ENCODE assay signal across 1 cellular context in the genomic region with DNA sequence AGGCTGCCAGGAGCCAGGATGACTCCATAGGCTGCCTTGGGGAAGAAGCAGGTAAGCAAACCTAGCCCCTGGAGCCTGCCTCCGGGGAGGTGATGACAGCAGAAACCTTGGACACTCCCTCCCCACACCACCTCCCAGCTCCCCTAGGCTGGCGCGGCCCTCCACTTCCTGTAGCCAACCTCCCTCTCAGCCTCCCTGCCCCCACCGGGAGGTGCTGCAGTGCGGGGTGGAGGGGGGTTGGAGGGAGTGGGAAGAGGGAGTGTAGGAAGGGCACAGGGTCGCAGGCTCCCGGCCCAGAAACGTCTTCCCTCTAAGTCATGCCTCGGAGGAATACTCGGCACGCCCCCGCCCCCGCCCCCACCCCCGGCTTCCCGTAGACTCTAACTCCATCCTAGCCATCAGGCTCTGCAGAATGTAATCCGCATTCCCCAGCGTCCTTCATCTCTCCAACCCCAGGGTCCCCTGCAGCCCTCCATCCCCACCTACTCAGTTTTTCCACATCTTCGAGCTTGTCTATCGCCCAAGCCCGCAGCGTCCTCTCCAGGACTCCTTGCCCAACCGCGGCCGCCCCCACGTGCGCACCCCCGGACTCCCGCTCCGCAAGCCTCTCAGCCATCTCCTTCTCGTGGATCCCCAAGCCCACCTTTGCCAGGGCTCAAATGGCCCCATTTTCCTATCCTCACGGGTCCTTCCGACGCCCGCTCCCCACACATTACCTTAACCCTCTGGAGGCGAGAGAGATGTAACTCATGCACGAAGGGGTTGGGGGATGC.
TF ChIP-seq lines count a peak whose summit lies in the region.

No MANE protein-coding gene starts in this region.

TF ChIP-seq in HepG2, 621 proteins besides CTCF, POLR2A, EP300 and RAD21 (continued from another document):
- TF ChIP-seq, protein P1, sequence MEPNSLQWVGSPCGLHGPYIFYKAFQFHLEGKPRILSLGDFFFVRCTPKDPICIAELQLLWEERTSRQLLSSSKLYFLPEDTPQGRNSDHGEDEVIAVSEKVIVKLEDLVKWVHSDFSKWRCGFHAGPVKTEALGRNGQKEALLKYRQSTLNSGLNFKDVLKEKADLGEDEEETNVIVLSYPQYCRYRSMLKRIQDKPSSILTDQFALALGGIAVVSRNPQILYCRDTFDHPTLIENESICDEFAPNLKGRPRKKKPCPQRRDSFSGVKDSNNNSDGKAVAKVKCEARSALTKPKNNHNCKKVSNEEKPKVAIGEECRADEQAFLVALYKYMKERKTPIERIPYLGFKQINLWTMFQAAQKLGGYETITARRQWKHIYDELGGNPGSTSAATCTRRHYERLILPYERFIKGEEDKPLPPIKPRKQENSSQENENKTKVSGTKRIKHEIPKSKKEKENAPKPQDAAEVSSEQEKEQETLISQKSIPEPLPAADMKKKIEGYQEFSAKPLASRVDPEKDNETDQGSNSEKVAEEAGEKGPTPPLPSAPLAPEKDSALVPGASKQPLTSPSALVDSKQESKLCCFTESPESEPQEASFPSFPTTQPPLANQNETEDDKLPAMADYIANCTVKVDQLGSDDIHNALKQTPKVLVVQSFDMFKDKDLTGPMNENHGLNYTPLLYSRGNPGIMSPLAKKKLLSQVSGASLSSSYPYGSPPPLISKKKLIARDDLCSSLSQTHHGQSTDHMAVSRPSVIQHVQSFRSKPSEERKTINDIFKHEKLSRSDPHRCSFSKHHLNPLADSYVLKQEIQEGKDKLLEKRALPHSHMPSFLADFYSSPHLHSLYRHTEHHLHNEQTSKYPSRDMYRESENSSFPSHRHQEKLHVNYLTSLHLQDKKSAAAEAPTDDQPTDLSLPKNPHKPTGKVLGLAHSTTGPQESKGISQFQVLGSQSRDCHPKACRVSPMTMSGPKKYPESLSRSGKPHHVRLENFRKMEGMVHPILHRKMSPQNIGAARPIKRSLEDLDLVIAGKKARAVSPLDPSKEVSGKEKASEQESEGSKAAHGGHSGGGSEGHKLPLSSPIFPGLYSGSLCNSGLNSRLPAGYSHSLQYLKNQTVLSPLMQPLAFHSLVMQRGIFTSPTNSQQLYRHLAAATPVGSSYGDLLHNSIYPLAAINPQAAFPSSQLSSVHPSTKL (CRISPR knock-in tag; IDR thresholded peaks at IDR 0.05) = no peak
- TF ChIP-seq RXRB (CRISPR knock-in tag; IDR thresholded peaks at IDR 0.05; ENCODE audit: borderline replicate concordance) (0 out of 2 replicates have a peak, but pooled peaks have one; percentile 10), FOXJ3 (CRISPR knock-in tag; IDR thresholded peaks at IDR 0.05; ENCODE audit: borderline replicate concordance) (no peak), HMG20A (CRISPR knock-in tag; IDR thresholded peaks at IDR 0.05; ENCODE audit: borderline replicate concordance) (no peak), ZNF34 (CRISPR knock-in tag; IDR thresholded peaks at IDR 0.05; ENCODE audit: borderline replicate concordance) (no peak), ZNF335 (CRISPR knock-in tag; IDR thresholded peaks at IDR 0.05) (0 out of 2 replicates have a peak, but pooled peaks have one; percentile 15), SIN3A (IDR thresholded peaks at IDR 0.05; ENCODE audit: borderline replicate concordance, low read depth, low read length) (peak; percentile 65; the same call in 1 of the 2 replicates), MYC (CRISPR knock-in tag; IDR thresholded peaks at IDR 0.05; ENCODE audit: borderline replicate concordance) (peak; percentile 26; the same call in 1 of the 2 replicates), ETV5 (CRISPR knock-in tag; IDR thresholded peaks at IDR 0.05; ENCODE audit: borderline replicate concordance) (peak; percentile 70; the same call in 1 of the 2 replicates), DMAP1 (CRISPR knock-in tag; IDR thresholded peaks at IDR 0.05) (no peak), KDM2A (CRISPR knock-in tag; IDR thresholded peaks at IDR 0.05; ENCODE audit: borderline replicate concordance, low read depth) (peak; percentile 39; the same call in 1 of the 2 replicates), ZMYM4 (CRISPR knock-in tag; IDR thresholded peaks at IDR 0.05) (0 out of 2 replicates have a peak, but pooled peaks have one; percentile 31), EHMT2 (IDR thresholded peaks at IDR 0.05; ENCODE audit: borderline replicate concordance, low read depth, low read length) (no peak), TAF15 (IDR thresholded peaks at IDR 0.05; ENCODE audit: low read depth, low read length, poor library complexity, severe bottlenecking) (no peak), AHR (CRISPR knock-in tag; IDR thresholded peaks at IDR 0.05) (no peak), RFXAP (CRISPR knock-in tag; IDR thresholded peaks at IDR 0.05; ENCODE audit: borderline replicate concordance) (no peak), ELF3 (CRISPR knock-in tag; IDR thresholded peaks at IDR 0.05) (peak; percentile 73), HNF4A (CRISPR knock-in tag; IDR thresholded peaks at IDR 0.05) (no peak)
- TF ChIP-seq, protein P2, sequence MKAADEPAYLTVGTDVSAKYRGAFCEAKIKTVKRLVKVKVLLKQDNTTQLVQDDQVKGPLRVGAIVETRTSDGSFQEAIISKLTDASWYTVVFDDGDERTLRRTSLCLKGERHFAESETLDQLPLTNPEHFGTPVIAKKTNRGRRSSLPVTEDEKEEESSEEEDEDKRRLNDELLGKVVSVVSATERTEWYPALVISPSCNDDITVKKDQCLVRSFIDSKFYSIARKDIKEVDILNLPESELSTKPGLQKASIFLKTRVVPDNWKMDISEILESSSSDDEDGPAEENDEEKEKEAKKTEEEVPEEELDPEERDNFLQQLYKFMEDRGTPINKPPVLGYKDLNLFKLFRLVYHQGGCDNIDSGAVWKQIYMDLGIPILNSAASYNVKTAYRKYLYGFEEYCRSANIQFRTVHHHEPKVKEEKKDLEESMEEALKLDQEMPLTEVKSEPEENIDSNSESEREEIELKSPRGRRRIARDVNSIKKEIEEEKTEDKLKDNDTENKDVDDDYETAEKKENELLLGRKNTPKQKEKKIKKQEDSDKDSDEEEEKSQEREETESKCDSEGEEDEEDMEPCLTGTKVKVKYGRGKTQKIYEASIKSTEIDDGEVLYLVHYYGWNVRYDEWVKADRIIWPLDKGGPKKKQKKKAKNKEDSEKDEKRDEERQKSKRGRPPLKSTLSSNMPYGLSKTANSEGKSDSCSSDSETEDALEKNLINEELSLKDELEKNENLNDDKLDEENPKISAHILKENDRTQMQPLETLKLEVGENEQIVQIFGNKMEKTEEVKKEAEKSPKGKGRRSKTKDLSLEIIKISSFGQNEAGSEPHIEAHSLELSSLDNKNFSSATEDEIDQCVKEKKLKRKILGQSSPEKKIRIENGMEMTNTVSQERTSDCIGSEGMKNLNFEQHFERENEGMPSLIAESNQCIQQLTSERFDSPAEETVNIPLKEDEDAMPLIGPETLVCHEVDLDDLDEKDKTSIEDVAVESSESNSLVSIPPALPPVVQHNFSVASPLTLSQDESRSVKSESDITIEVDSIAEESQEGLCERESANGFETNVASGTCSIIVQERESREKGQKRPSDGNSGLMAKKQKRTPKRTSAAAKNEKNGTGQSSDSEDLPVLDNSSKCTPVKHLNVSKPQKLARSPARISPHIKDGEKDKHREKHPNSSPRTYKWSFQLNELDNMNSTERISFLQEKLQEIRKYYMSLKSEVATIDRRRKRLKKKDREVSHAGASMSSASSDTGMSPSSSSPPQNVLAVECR (CRISPR knock-in tag; IDR thresholded peaks at IDR 0.05; ENCODE audit: borderline replicate concordance) = peak; percentile 62; the same call in 1 of the 2 replicates
- TF ChIP-seq, protein P3, sequence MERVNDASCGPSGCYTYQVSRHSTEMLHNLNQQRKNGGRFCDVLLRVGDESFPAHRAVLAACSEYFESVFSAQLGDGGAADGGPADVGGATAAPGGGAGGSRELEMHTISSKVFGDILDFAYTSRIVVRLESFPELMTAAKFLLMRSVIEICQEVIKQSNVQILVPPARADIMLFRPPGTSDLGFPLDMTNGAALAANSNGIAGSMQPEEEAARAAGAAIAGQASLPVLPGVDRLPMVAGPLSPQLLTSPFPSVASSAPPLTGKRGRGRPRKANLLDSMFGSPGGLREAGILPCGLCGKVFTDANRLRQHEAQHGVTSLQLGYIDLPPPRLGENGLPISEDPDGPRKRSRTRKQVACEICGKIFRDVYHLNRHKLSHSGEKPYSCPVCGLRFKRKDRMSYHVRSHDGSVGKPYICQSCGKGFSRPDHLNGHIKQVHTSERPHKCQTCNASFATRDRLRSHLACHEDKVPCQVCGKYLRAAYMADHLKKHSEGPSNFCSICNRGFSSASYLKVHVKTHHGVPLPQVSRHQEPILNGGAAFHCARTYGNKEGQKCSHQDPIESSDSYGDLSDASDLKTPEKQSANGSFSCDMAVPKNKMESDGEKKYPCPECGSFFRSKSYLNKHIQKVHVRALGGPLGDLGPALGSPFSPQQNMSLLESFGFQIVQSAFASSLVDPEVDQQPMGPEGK (CRISPR knock-in tag; IDR thresholded peaks at IDR 0.05) = peak; percentile 86
- TF ChIP-seq, protein P4, sequence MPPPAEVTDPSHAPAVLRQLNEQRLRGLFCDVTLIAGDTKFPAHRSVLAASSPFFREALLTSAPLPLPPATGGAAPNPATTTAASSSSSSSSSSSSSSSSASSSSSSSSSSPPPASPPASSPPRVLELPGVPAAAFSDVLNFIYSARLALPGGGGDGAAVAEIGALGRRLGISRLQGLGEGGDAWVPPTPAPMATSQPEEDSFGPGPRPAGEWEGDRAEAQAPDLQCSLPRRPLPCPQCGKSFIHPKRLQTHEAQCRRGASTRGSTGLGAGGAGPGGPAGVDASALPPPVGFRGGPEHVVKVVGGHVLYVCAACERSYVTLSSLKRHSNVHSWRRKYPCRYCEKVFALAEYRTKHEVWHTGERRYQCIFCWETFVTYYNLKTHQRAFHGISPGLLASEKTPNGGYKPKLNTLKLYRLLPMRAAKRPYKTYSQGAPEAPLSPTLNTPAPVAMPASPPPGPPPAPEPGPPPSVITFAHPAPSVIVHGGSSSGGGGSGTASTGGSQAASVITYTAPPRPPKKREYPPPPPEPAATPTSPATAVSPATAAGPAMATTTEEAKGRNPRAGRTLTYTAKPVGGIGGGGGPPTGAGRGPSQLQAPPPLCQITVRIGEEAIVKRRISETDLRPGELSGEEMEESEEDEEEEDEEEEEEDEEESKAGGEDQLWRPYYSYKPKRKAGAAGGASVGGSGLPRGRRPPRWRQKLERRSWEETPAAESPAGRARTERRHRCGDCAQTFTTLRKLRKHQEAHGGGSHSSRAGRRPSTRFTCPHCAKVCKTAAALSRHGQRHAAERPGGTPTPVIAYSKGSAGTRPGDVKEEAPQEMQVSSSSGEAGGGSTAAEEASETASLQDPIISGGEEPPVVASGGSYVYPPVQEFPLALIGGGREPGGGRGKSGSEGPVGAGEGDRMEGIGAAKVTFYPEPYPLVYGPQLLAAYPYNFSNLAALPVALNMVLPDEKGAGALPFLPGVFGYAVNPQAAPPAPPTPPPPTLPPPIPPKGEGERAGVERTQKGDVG (CRISPR knock-in tag; IDR thresholded peaks at IDR 0.05; ENCODE audit: borderline replicate concordance) = no peak
- TF ChIP-seq, protein P5, sequence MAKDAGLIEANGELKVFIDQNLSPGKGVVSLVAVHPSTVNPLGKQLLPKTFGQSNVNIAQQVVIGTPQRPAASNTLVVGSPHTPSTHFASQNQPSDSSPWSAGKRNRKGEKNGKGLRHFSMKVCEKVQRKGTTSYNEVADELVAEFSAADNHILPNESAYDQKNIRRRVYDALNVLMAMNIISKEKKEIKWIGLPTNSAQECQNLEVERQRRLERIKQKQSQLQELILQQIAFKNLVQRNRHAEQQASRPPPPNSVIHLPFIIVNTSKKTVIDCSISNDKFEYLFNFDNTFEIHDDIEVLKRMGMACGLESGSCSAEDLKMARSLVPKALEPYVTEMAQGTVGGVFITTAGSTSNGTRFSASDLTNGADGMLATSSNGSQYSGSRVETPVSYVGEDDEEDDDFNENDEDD (CRISPR knock-in tag; IDR thresholded peaks at IDR 0.05; ENCODE audit: borderline replicate concordance) = peak; percentile 31; the same call in 1 of the 2 replicates
